ENCODE assay signal across 8 cellular contexts in genomic region chr17:45341389-45342158, GRCh38. TPM values are rescaled to one million over a fixed set of nuclear protein-coding genes. Genes with fewer than 3 reads are reported as not detected.
DNase-seq lines count a peak whose midpoint lies in the region; ATAC-seq and TF ChIP-seq lines count a peak whose summit lies in the region.

No MANE protein-coding gene starts in this region.

- H3K9me3 ChIP-seq in MG63: no peaks in the 10 kb centered on the region

- ATAC-seq in HG03354 (IDR thresholded peaks at IDR 0.05; ENCODE audit: poor library complexity, severe bottlenecking, unreplicated experiment): no peak
- ATAC-seq in GM18873 (IDR thresholded peaks at IDR 0.05; ENCODE audit: low FRiP score, unreplicated experiment): no peak

- no peak for TF ChIP-seq CTCF in AG09319 (IDR thresholded peaks at IDR 0.05; ENCODE audit: low read depth, low read length)

- peak; percentile 85 for DNase-seq in AG09319 (ENCODE audit: extremely low read depth, low read depth)
- peak; percentile 99 for DNase-seq in MG63
- DNase-seq in dermis blood vessel endothelial cell: peak; percentile 82
- DNase-seq in mesenteric fat pad (ENCODE audit: low spot score): peak; percentile 90
- no peak for DNase-seq in stimulated activated CD4-positive, alpha-beta T cell treated with anti-CD3 and anti-CD28 coated beads, Interleukin-12 subunit alpha, Interleukin-12 subunit beta, amount 100 ng/mL, for 4 hours
- no peak for DNase-seq in stimulated activated CD4-positive, alpha-beta T cell treated with anti-CD3 and anti-CD28 coated beads, Interleukin-1b, Interleukin-23, amount 100 ng/mL, for 48 hours

- peak overlapping the region; percentile 16 for H3K4me3 ChIP-seq in MG63

- H3K27me3 ChIP-seq in MG63: no peaks in the 10 kb centered on the region

- H3K36me3 ChIP-seq in MG63: no peaks in the 10 kb centered on the region

RNA-seq across cellular contexts. Expression of gene MAP3K14, which starts 24.8 kb away (rescaled TPM):
- 13.4 and 18.7 TPM in 2 replicates for total RNA-seq in MG63 (2014; rRNA removed; shearing (Covaris generic); ENCODE audit: low replicate concordance)
- 3.2 and 4.1 TPM in 2 replicates for total RNA-seq in dermis blood vessel endothelial cell
- 8.7 TPM for total RNA-seq in mesenteric fat pad

Comparison
In these comparisons a context has a peak if more than half of its experiments do, and no peak if none do; other contexts are left out.
1. DNase-seq: peak in AG09319 (single experiment), MG63 (single experiment), dermis blood vessel endothelial cell (single experiment) and mesenteric fat pad (single experiment); none in stimulated activated CD4-positive, alpha-beta T cell treated with anti-CD3 and anti-CD28 coated beads, Interleukin-12 subunit alpha, Interleukin-12 subunit beta, amount 100 ng/mL, for 4 hours (single experiment) and stimulated activated CD4-positive, alpha-beta T cell treated with anti-CD3 and anti-CD28 coated beads, Interleukin-1b, Interleukin-23, amount 100 ng/mL, for 48 hours (single experiment).